Comparison of ENCODE assay signal across 12 cellular contexts in the genomic region with DNA sequence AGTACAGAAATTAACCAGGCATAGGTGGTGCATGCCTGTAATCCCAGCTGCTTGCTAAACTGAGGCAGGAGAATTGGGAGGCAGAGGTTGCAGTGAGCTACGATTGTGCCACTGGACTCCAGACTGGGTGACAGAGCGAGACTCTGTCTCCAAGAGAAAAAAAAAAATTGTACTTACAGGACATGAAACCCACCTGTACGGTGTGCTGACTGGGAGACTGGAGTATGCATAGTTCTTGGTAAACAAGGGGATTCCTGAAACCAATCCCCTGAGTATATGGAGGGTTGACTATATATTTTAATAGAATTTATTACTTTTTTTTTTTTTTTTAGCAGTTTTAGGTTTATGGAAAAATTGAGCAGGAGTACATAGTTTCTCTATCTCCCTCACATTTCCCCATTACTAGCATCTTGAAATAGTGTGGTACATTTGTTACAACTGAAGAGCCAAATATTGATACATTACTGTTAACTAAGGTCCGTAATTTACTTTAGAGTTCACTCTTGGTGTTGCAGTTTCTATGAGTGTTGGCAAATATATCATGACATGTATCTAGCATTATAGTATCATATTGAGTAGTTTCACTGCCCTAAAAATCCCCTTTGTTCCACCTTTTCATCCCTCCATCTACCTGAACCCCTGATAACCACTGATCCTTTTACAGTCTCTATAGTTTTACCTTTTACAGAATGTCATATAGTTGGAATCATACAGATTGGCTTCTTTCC. TPM values are rescaled to one million over a fixed set of nuclear protein-coding genes. Genes with fewer than 3 reads are reported as not detected.
A peak's percentile ranks its signal among the peaks of the same experiment; 100 is the strongest.
DNase-seq lines count a peak whose midpoint lies in the region; ATAC-seq and TF ChIP-seq lines count a peak whose summit lies in the region.
"Had no signal": no experiment of that assay in that cellular context is flagged by ENCODE, and none has a peak within 500 bp of the region (broad histone marks: within the 10 kb centered on the region; RNA-seq: fewer than 3 reads in every experiment).

No MANE protein-coding gene starts in this region.

- no peak for TF ChIP-seq CTCF in natural killer cell (IDR thresholded peaks at IDR 0.05)
- no peak for TF ChIP-seq CTCF in neutrophil (IDR thresholded peaks at IDR 0.05)

- no peaks in the 10 kb centered on the region for H3K27me3 Mint-ChIP-seq in natural killer cell treated with Interleukin-12 subunit alpha and Interleukin-12 subunit beta and Interleukin-15 and Interleukin-18, amount 100 ng/mL, for 72 hours
- H3K27me3 Mint-ChIP-seq in natural killer cell (ENCODE audit: low read depth in 2 of 2): no peaks in the 10 kb centered on the region
- H3K27me3 Mint-ChIP-seq in activated T-helper 1 cell treated with anti-CD3 and anti-CD28 coated beads, Interleukin-12 subunit alpha, Interleukin-12 subunit beta, Interleukin-2, Interleukin-4 antibody, amounts not matched to agents 30 ng/mL and 10 ng/mL and 1 ng/mL, durations not matched to agents 14 hours and 24 hours and 36 hours (ENCODE audit: insufficient read depth): no peaks in the 10 kb centered on the region

- H3K4me3 ChIP-seq in neutrophil (ENCODE audit: low read depth in 1 of 2, low read length in 1 of 2): no peak overlapping the region
- H3K4me3 ChIP-seq: BLaER1 treated with 17β-estradiol and CSF1 and Interleukin-3, amounts not matched to agents 10 nM and 100 nM had no signal

- H3K36me3 ChIP-seq in neutrophil: no peaks in the 10 kb centered on the region

- peaks cover 31 to 37% of the 10 kb centered on the region in 2 donors for H3K4me1 Mint-ChIP-seq in natural killer cell treated with Interleukin-12 subunit alpha and Interleukin-12 subunit beta and Interleukin-15 and Interleukin-18, amount 100 ng/mL, for 72 hours (ENCODE audit: low read depth in 2 of 2)
- peaks cover 44 to 56% of the 10 kb centered on the region in 2 donors for H3K4me1 Mint-ChIP-seq in natural killer cell
- peaks cover 44% of the 10 kb centered on the region for H3K4me1 Mint-ChIP-seq in activated T-helper 1 cell treated with anti-CD3 and anti-CD28 coated beads, Interleukin-12 subunit alpha, Interleukin-12 subunit beta, Interleukin-2, Interleukin-4 antibody, amounts not matched to agents 30 ng/mL and 10 ng/mL and 1 ng/mL, durations not matched to agents 14 hours and 24 hours and 36 hours (ENCODE audit: low read depth)

- no peak overlapping the region for H3K4me3 Mint-ChIP-seq in natural killer cell treated with Interleukin-12 subunit alpha and Interleukin-12 subunit beta and Interleukin-15 and Interleukin-18, amount 100 ng/mL, for 72 hours
- no peak overlapping the region for H3K4me3 Mint-ChIP-seq in natural killer cell
- H3K4me3 Mint-ChIP-seq in activated T-helper 1 cell treated with anti-CD3 and anti-CD28 coated beads, Interleukin-12 subunit alpha, Interleukin-12 subunit beta, Interleukin-2, Interleukin-4 antibody, amounts not matched to agents 30 ng/mL and 10 ng/mL and 1 ng/mL, durations not matched to agents 14 hours and 24 hours and 36 hours: no peak overlapping the region

- H3K27ac ChIP-seq in neutrophil: peak overlapping the region; percentile 31
- H3K27ac ChIP-seq: BLaER1 treated with 17β-estradiol and CSF1 and Interleukin-3, amounts not matched to agents 10 nM and 100 nM had no signal

- no peaks in the 10 kb centered on the region for H3K27me3 ChIP-seq in neutrophil
- H3K27me3 ChIP-seq: BLaER1 treated with 17β-estradiol and CSF1 and Interleukin-3, amounts not matched to agents 10 nM and 100 nM had no signal

- H3K36me3 Mint-ChIP-seq in natural killer cell treated with Interleukin-12 subunit alpha and Interleukin-12 subunit beta and Interleukin-15 and Interleukin-18, amount 100 ng/mL, for 72 hours: no peaks in the 10 kb centered on the region
- no peaks in the 10 kb centered on the region for H3K36me3 Mint-ChIP-seq in natural killer cell
- H3K36me3 Mint-ChIP-seq in activated T-helper 1 cell treated with anti-CD3 and anti-CD28 coated beads, Interleukin-12 subunit alpha, Interleukin-12 subunit beta, Interleukin-2, Interleukin-4 antibody, amounts not matched to agents 30 ng/mL and 10 ng/mL and 1 ng/mL, durations not matched to agents 14 hours and 24 hours and 36 hours (ENCODE audit: low read depth): peaks cover 5% of the 10 kb centered on the region

- ATAC-seq in natural killer cell treated with Interleukin-12 subunit alpha and Interleukin-12 subunit beta and Interleukin-15 and Interleukin-18, amount 100 ng/mL, for 72 hours: peak in 1 of 2 donors; percentile 36
- no peak for ATAC-seq in natural killer cell
- no peak for ATAC-seq in HG02678 (IDR thresholded peaks at IDR 0.05; ENCODE audit: unreplicated experiment)
- ATAC-seq in HG03565 (IDR thresholded peaks at IDR 0.05; ENCODE audit: unreplicated experiment): no peak
- ATAC-seq: HCT116 had no signal

- intact Hi-C loops in natural killer cell (cut with micrococcal nuclease): no loop called here
- intact Hi-C loops in activated T-helper 1 cell treated with anti-CD3 and anti-CD28 coated beads, Interleukin-12 subunit alpha, Interleukin-12 subunit beta, Interleukin-2, Interleukin-4 antibody, amounts not matched to agents 30 ng/mL and 10 ng/mL and 1 ng/mL, durations not matched to agents 14 hours and 24 hours and 36 hours (cut with micrococcal nuclease): no loop called here

- H3K4me1 ChIP-seq in neutrophil (ENCODE audit: control insufficient read depth in 1 of 2, insufficient read depth in 1 of 2, low read depth in 1 of 2, low read length in 1 of 2): peaks cover 32 to 33% of the 10 kb centered on the region in 2 experiments

- H3K27ac Mint-ChIP-seq in natural killer cell treated with Interleukin-12 subunit alpha and Interleukin-12 subunit beta and Interleukin-15 and Interleukin-18, amount 100 ng/mL, for 72 hours: peak overlapping the region; percentile 28 to 52
- H3K27ac Mint-ChIP-seq in natural killer cell: no peak overlapping the region
- peak overlapping the region; percentile 2 for H3K27ac Mint-ChIP-seq in activated T-helper 1 cell treated with anti-CD3 and anti-CD28 coated beads, Interleukin-12 subunit alpha, Interleukin-12 subunit beta, Interleukin-2, Interleukin-4 antibody, amounts not matched to agents 30 ng/mL and 10 ng/mL and 1 ng/mL, durations not matched to agents 14 hours and 24 hours and 36 hours

- no peaks in the 10 kb centered on the region for H3K9me3 ChIP-seq in neutrophil

- no peaks in the 10 kb centered on the region for H3K9me3 Mint-ChIP-seq in natural killer cell treated with Interleukin-12 subunit alpha and Interleukin-12 subunit beta and Interleukin-15 and Interleukin-18, amount 100 ng/mL, for 72 hours
- H3K9me3 Mint-ChIP-seq in natural killer cell: no peaks in the 10 kb centered on the region
- no peaks in the 10 kb centered on the region for H3K9me3 Mint-ChIP-seq in activated T-helper 1 cell treated with anti-CD3 and anti-CD28 coated beads, Interleukin-12 subunit alpha, Interleukin-12 subunit beta, Interleukin-2, Interleukin-4 antibody, amounts not matched to agents 30 ng/mL and 10 ng/mL and 1 ng/mL, durations not matched to agents 14 hours and 24 hours and 36 hours

- DNase-seq in natural killer cell treated with Interleukin-12 subunit alpha and Interleukin-12 subunit beta and Interleukin-15 and Interleukin-18, amount 100 ng/mL, for 72 hours (ENCODE audit: low spot score): no peak
- no peak for DNase-seq in natural killer cell
- DNase-seq in activated T-helper 1 cell treated with anti-CD3 and anti-CD28 coated beads, Interleukin-12 subunit alpha, Interleukin-12 subunit beta, Interleukin-2, Interleukin-4 antibody, amounts not matched to agents 30 ng/mL and 10 ng/mL and 1 ng/mL, durations not matched to agents 14 hours and 24 hours and 36 hours (ENCODE audit: low spot score): no peak
- no peak for DNase-seq in HT-29 (ENCODE audit: low spot score)
- DNase-seq: NCI-H146, NCI-H2107, NCI-H69 had no signal

RNA-seq across cellular contexts. Expression of a gene that starts 19.3 kb away (rescaled TPM):
- 10 to 100 TPM; 13.1 to 17.5 TPM for total RNA-seq in natural killer cell treated with Interleukin-12 subunit alpha and Interleukin-12 subunit beta and Interleukin-15 and Interleukin-18, amount 100 ng/mL, for 72 hours
- total RNA-seq in natural killer cell: 10 to 100 TPM; 37.5 to 48.7 (median 44.4) TPM
- total RNA-seq in activated T-helper 1 cell treated with anti-CD3 and anti-CD28 coated beads, Interleukin-12 subunit alpha, Interleukin-12 subunit beta, Interleukin-2, Interleukin-4 antibody, amounts not matched to agents 30 ng/mL and 10 ng/mL and 1 ng/mL, durations not matched to agents 14 hours and 24 hours and 36 hours: 19.8 and 20.0 TPM in 2 replicates
- total RNA-seq in HT-29 (2014; rRNA removed; shearing (Covaris generic)): 4.7 and 5.3 TPM in 2 replicates

Comparison
In these comparisons a context has a peak if more than half of its experiments do, and no peak if none do; other contexts are left out.
1. H3K27ac Mint-ChIP-seq: peak in natural killer cell treated with Interleukin-12 subunit alpha and Interleukin-12 subunit beta and Interleukin-15 and Interleukin-18, amount 100 ng/mL, for 72 hours (2 of 2) and activated T-helper 1 cell treated with anti-CD3 and anti-CD28 coated beads, Interleukin-12 subunit alpha, Interleukin-12 subunit beta, Interleukin-2, Interleukin-4 antibody, amounts not matched to agents 30 ng/mL and 10 ng/mL and 1 ng/mL, durations not matched to agents 14 hours and 24 hours and 36 hours (single experiment); none in natural killer cell (0 of 2).